ENCODE assay signal across 28 cellular contexts in genomic region chr9:10875752-10876151, GRCh38.
DNase-seq lines count a peak whose midpoint lies in the region; ATAC-seq, FAIRE-seq and TF ChIP-seq lines count a peak whose summit lies in the region.
"Had no signal": no experiment of that assay in that cellular context is flagged by ENCODE, and none has a peak within 500 bp of the region (broad histone marks: within the 10 kb centered on the region; RNA-seq: fewer than 3 reads in every experiment).

No MANE protein-coding gene starts in this region.

- H3K27ac Mint-ChIP-seq in effector memory CD8-positive, alpha-beta T cell = no peak overlapping the region
- H3K27ac Mint-ChIP-seq in stimulated activated memory B cell treated with anti-CD40 and anti-IgM and Interleukin-4, amounts not matched to agents 10 μg/mL and 1 μg/mL and 100 μg/mL, for 72 hours = no peak overlapping the region
- H3K27ac Mint-ChIP-seq: nephron progenitor cell had no signal

- peak overlapping the region; percentile 38 for H3K27ac ChIP-seq in ACC112 (ENCODE audit: low read depth, low read length)
- no peak overlapping the region for H3K27ac ChIP-seq in vagina
- H3K27ac ChIP-seq: heart right ventricle, HL-60 had no signal

- no peak for FAIRE-seq in bronchial epithelial cell (lab: Jason Lieb, UNC)
- FAIRE-seq: H1, TTC549 had no signal

- H3K4me3 Mint-ChIP-seq in effector memory CD8-positive, alpha-beta T cell = no peak overlapping the region
- H3K4me3 Mint-ChIP-seq in stimulated activated memory B cell treated with anti-CD40 and anti-IgM and Interleukin-4, amounts not matched to agents 10 μg/mL and 1 μg/mL and 100 μg/mL, for 72 hours = no peak overlapping the region
- H3K4me3 Mint-ChIP-seq: nephron progenitor cell had no signal

- H3K79me2 ChIP-seq in ACC112 (ENCODE audit: control insufficient read depth, insufficient read depth, low read length, unreplicated experiment) = no peaks in the 10 kb centered on the region

- H3K36me3 ChIP-seq in ACC112 (ENCODE audit: insufficient read depth, low read length) = no peaks in the 10 kb centered on the region
- H3K36me3 ChIP-seq in bronchial epithelial cell (ENCODE audit: control insufficient read depth, insufficient read depth, low read length) = no peaks in the 10 kb centered on the region
- no peaks in the 10 kb centered on the region for H3K36me3 ChIP-seq in vagina
- H3K36me3 ChIP-seq: heart right ventricle, MG63 had no signal

- peaks cover 3 to 37% of the 10 kb centered on the region in 2 donors for H3K9me3 Mint-ChIP-seq in effector memory CD8-positive, alpha-beta T cell
- H3K9me3 Mint-ChIP-seq in stimulated activated memory B cell treated with anti-CD40 and anti-IgM and Interleukin-4, amounts not matched to agents 10 μg/mL and 1 μg/mL and 100 μg/mL, for 72 hours = peaks cover 2% of the 10 kb centered on the region

- TF ChIP-seq POLR2A in vagina (IDR thresholded peaks at IDR 0.05) = no peak

- H3K27me3 ChIP-seq in ACC112 (ENCODE audit: insufficient read depth, low read length) (no peaks in the 10 kb centered on the region), bronchial epithelial cell (ENCODE audit: control insufficient read depth, insufficient read depth, low read length) (no peaks in the 10 kb centered on the region), vagina (no peaks in the 10 kb centered on the region)
- H3K27me3 ChIP-seq: heart right ventricle, MG63 had no signal

- H3K36me3 Mint-ChIP-seq in effector memory CD8-positive, alpha-beta T cell (ENCODE audit: insufficient read depth) = no peaks in the 10 kb centered on the region
- H3K36me3 Mint-ChIP-seq in stimulated activated memory B cell treated with anti-CD40 and anti-IgM and Interleukin-4, amounts not matched to agents 10 μg/mL and 1 μg/mL and 100 μg/mL, for 72 hours = no peaks in the 10 kb centered on the region

- no peaks in the 10 kb centered on the region for H3K4me1 Mint-ChIP-seq in effector memory CD8-positive, alpha-beta T cell (ENCODE audit: low read depth in 2 of 2)
- no peaks in the 10 kb centered on the region for H3K4me1 Mint-ChIP-seq in stimulated activated memory B cell treated with anti-CD40 and anti-IgM and Interleukin-4, amounts not matched to agents 10 μg/mL and 1 μg/mL and 100 μg/mL, for 72 hours
- H3K4me1 Mint-ChIP-seq: nephron progenitor cell had no signal

- peak; percentile 91 for DNase-seq in OCI-M1 (lab: John Stamatoyannopoulos, UW)
- peak; percentile 21 for DNase-seq in bronchial epithelial cell (ENCODE audit: low read depth)
- peak; percentile 88 for DNase-seq in glomerular endothelial cell (ENCODE audit: extremely low read depth, low read depth, low spot score)
- no peak for DNase-seq in NK-92 (lab: John Stamatoyannopoulos, UW; ENCODE audit: unreplicated experiment)
- DNase-seq in effector memory CD8-positive, alpha-beta T cell = no peak
- DNase-seq in vagina (ENCODE audit: extremely low spot score in 2 of 2) = no peak
- DNase-seq: activated CD4-positive, alpha-beta T cell treated with anti-CD3 and anti-CD28 coated beads for 1 hour; activated naive CD4-positive, alpha-beta T cell treated with Interleukin-2 at 50 U/mL for 16 hours; activated T-cell treated with anti-CD3 and anti-CD28 coated beads, Interleukin-2, amount 50 U/mL, for 1 hour; amygdala; C1 segment of cervical spinal cord; EL; heart right ventricle; MG63; mucosa of descending colon; NCI-H1436; NCI-H2107; NCI-H526; nephron progenitor cell; SHP77 treated with DMSO at 0.1 percent for 48 hours; T-helper 1 cell had no signal

- no peaks in the 10 kb centered on the region for H3K4me1 ChIP-seq in ACC112 (ENCODE audit: control insufficient read depth, insufficient read depth, low read length, unreplicated experiment)
- H3K4me1 ChIP-seq in vagina = no peaks in the 10 kb centered on the region
- H3K4me1 ChIP-seq: heart right ventricle had no signal

- H3K27me3 Mint-ChIP-seq in effector memory CD8-positive, alpha-beta T cell = no peaks in the 10 kb centered on the region
- no peaks in the 10 kb centered on the region for H3K27me3 Mint-ChIP-seq in stimulated activated memory B cell treated with anti-CD40 and anti-IgM and Interleukin-4, amounts not matched to agents 10 μg/mL and 1 μg/mL and 100 μg/mL, for 72 hours

- H2AFZ ChIP-seq in ACC112 (ENCODE audit: low read length, unreplicated experiment) = no peak overlapping the region

- H3K9me3 ChIP-seq in vagina = no peaks in the 10 kb centered on the region
- H3K9me3 ChIP-seq: MG63 had no signal

- intact Hi-C loops in vagina (cut with DNase I) = no loop called here

- TF ChIP-seq CTCF in bronchial epithelial cell (IDR thresholded peaks at IDR 0.05; ENCODE audit: insufficient read depth, low read length, severe bottlenecking) (no peak), vagina (IDR thresholded peaks at IDR 0.05) (no peak)

- peak overlapping the region; percentile 14; the same call in 1 of the 2 replicates for H3K4me3 ChIP-seq in ACC112 (ENCODE audit: low read depth, low read length)
- H3K4me3 ChIP-seq in bronchial epithelial cell (ENCODE audit: low read depth, low read length) = no peak overlapping the region
- H3K4me3 ChIP-seq in vagina = no peak overlapping the region
- H3K4me3 ChIP-seq: heart right ventricle, MG63, mucosa of descending colon had no signal

- ATAC-seq in effector memory CD8-positive, alpha-beta T cell (replicated peaks) = no peak
- no peak for ATAC-seq in stimulated activated memory B cell treated with anti-CD40 and anti-IgM and Interleukin-4, amounts not matched to agents 10 μg/mL and 1 μg/mL and 100 μg/mL, for 72 hours
- ATAC-seq: heart right ventricle, left lobe of liver, mucosa of descending colon, sciatic nerve had no signal

Comparison
In these comparisons a context has a peak if more than half of its experiments do, and no peak if none do; other contexts are left out.
1. DNase-seq: peak in OCI-M1 (single experiment), bronchial epithelial cell (single experiment) and glomerular endothelial cell (single experiment); none in NK-92 (single experiment), effector memory CD8-positive, alpha-beta T cell (0 of 3) and vagina (0 of 2).